In the genomic region with DNA sequence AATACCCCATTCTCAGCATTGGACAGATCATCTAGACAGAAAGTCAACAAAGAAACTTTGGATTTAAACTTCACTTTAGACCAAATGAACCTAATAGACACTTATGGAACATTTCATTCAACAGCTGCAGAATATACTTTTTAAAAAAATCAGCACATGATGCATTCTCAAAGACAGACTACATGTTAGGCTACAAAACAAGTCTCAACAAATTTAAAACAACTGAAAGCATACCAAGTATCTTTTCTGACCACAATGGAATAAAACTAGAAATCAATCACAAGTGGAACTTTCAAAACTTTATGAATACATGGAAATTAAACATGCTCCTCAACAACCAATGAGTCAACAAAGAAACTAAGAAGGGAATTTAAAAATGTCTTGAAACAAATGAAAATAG, we compare ENCODE assay signal across 9 cellular contexts.
"Had no signal": no experiment of that assay in that cellular context is flagged by ENCODE, and none has a peak within 500 bp of the region (broad histone marks: within the 10 kb centered on the region; RNA-seq: fewer than 3 reads in every experiment).

No MANE protein-coding gene starts in this region.

- H2AFZ ChIP-seq: GM23338 had no signal

- H3K4me3 ChIP-seq: GM23338, K562 had no signal

- ATAC-seq: GM23338, K562 had no signal

- H3K27ac Mint-ChIP-seq: GM23338, H9 had no signal

- DNase-seq: H9, HCEC 1CT, IMR-90, KG1 had no signal

- H3K4me2 ChIP-seq: GM23338 had no signal

- H3K4me3 Mint-ChIP-seq: GM23338, H9 had no signal

- FAIRE-seq: H1, H54, HTR-8/SVneo, K562 had no signal
